21 cellular contexts compared by ENCODE assay signal in genomic region chr5:134507495-134507894, GRCh38. TPM values are rescaled to one million over a fixed set of nuclear protein-coding genes. Genes with fewer than 3 reads are reported as not detected.
DNase-seq lines count a peak whose midpoint lies in the region; ATAC-seq and TF ChIP-seq lines count a peak whose summit lies in the region.
"Had no signal": no experiment of that assay in that cellular context is flagged by ENCODE, and none has a peak within 500 bp of the region (broad histone marks: within the 10 kb centered on the region; RNA-seq: fewer than 3 reads in every experiment).

No MANE protein-coding gene starts in this region.

- no peaks in the 10 kb centered on the region for H3K27me3 Mint-ChIP-seq in activated CD4-positive, alpha-beta memory T cell treated with anti-CD3 and anti-CD28 coated beads for 36 hours
- H3K27me3 Mint-ChIP-seq in activated CD4-positive, alpha-beta memory T cell treated with anti-CD3 and anti-CD28 coated beads, Interleukin-2, amount 10 ng/mL, durations not matched to agents 7 days and 5 days: no peaks in the 10 kb centered on the region
- peaks cover 4% of the 10 kb centered on the region for H3K27me3 Mint-ChIP-seq in nephron (ENCODE audit: low read depth)
- H3K27me3 Mint-ChIP-seq: stimulated activated naive CD8-positive, alpha-beta T cell treated with anti-CD3 and anti-CD28 coated beads, Interleukin-15, Interleukin-2, amounts not matched to agents 100 ng/mL and 50 ng/mL, for 24 hours had no signal

- H3K27ac Mint-ChIP-seq in activated CD4-positive, alpha-beta memory T cell treated with anti-CD3 and anti-CD28 coated beads for 36 hours: no peak overlapping the region
- H3K27ac Mint-ChIP-seq in activated CD4-positive, alpha-beta memory T cell treated with anti-CD3 and anti-CD28 coated beads, Interleukin-2, amount 10 ng/mL, durations not matched to agents 7 days and 5 days: no peak overlapping the region
- peak overlapping the region in 2 of 3 experiments; percentile 30 to 39 for H3K27ac Mint-ChIP-seq in nephron
- H3K27ac Mint-ChIP-seq: brain; mesothelial cell of epicardium; stimulated activated naive CD8-positive, alpha-beta T cell treated with anti-CD3 and anti-CD28 coated beads, Interleukin-15, Interleukin-2, amounts not matched to agents 100 ng/mL and 50 ng/mL, for 24 hours had no signal

- no peaks in the 10 kb centered on the region for H3K9me3 Mint-ChIP-seq in activated CD4-positive, alpha-beta memory T cell treated with anti-CD3 and anti-CD28 coated beads for 36 hours
- H3K9me3 Mint-ChIP-seq in activated CD4-positive, alpha-beta memory T cell treated with anti-CD3 and anti-CD28 coated beads, Interleukin-2, amount 10 ng/mL, durations not matched to agents 7 days and 5 days: no peaks in the 10 kb centered on the region
- no peaks in the 10 kb centered on the region for H3K9me3 Mint-ChIP-seq in nephron
- H3K9me3 Mint-ChIP-seq: brain; mesothelial cell of epicardium; stimulated activated naive CD8-positive, alpha-beta T cell treated with anti-CD3 and anti-CD28 coated beads, Interleukin-15, Interleukin-2, amounts not matched to agents 100 ng/mL and 50 ng/mL, for 24 hours had no signal

- no peaks in the 10 kb centered on the region for H3K9me3 ChIP-seq in duodenal mucosa (ENCODE audit: control insufficient read depth in 1 of 2, low read length in 2 of 2)
- H3K9me3 ChIP-seq: BLaER1, heart right ventricle, neutrophil, SJCRH30 had no signal

- no peak overlapping the region for H3K4me3 Mint-ChIP-seq in activated CD4-positive, alpha-beta memory T cell treated with anti-CD3 and anti-CD28 coated beads for 36 hours
- H3K4me3 Mint-ChIP-seq in activated CD4-positive, alpha-beta memory T cell treated with anti-CD3 and anti-CD28 coated beads, Interleukin-2, amount 10 ng/mL, durations not matched to agents 7 days and 5 days: no peak overlapping the region
- H3K4me3 Mint-ChIP-seq in nephron: peak overlapping the region in 1 of 3 experiments; percentile 18
- H3K4me3 Mint-ChIP-seq: mesothelial cell of epicardium; stimulated activated naive CD8-positive, alpha-beta T cell treated with anti-CD3 and anti-CD28 coated beads, Interleukin-15, Interleukin-2, amounts not matched to agents 100 ng/mL and 50 ng/mL, for 24 hours had no signal

- peak; percentile 30 for DNase-seq in activated CD4-positive, alpha-beta memory T cell treated with anti-CD3 and anti-CD28 coated beads for 36 hours
- no peak for DNase-seq in activated CD4-positive, alpha-beta memory T cell treated with anti-CD3 and anti-CD28 coated beads, Interleukin-2, amount 10 ng/mL, durations not matched to agents 7 days and 5 days
- peak; percentile 23 for DNase-seq in LoVo (ENCODE audit: low spot score)
- no peak for DNase-seq in G401 (ENCODE audit: low spot score)
- DNase-seq in HuH-7 (ENCODE audit: low spot score): no peak
- DNase-seq: activated naive CD4-positive, alpha-beta T cell; HCEC 1CT; heart right ventricle; NCI-H187 treated with DMSO at 0.1 percent for 48 hours; NCI-H446 treated with DMSO at 0.1 percent for 48 hours; SJCRH30 had no signal

- peak overlapping the region; percentile 83 for H3K4me3 ChIP-seq in duodenal mucosa (ENCODE audit: low read depth in 1 of 2, low read length in 2 of 2)
- H3K4me3 ChIP-seq: BLaER1, SJCRH30 had no signal

- H3K9ac ChIP-seq in duodenal mucosa (ENCODE audit: low read depth in 1 of 2, low read length in 2 of 2): peak overlapping the region; percentile 86 to 88
- H3K9ac ChIP-seq: BLaER1 had no signal

- H3K27me3 ChIP-seq in duodenal mucosa (ENCODE audit: control insufficient read depth in 1 of 2, insufficient read depth in 2 of 2, low read length in 2 of 2): no peaks in the 10 kb centered on the region
- H3K27me3 ChIP-seq: BLaER1, heart right ventricle, neutrophil, SJCRH30 had no signal

- no peak overlapping the region for H3K27ac ChIP-seq in duodenal mucosa (ENCODE audit: low read depth, low read length)
- H3K27ac ChIP-seq: BLaER1, neutrophil, SJCRH30 had no signal

- POLR2A ChIA-PET in activated CD4-positive, alpha-beta memory T cell treated with anti-CD3 and anti-CD28 coated beads for 36 hours (lab: Charles Lee): interaction anchor here (0.6 kb wide), 1 partner anchor 132 kb away, joined by 4 read pairs; no protein-coding TSS in a partner anchor
- POLR2A ChIA-PET in activated CD4-positive, alpha-beta memory T cell treated with anti-CD3 and anti-CD28 coated beads, Interleukin-2, amount 10 ng/mL, durations not matched to agents 7 days and 5 days (lab: Charles Lee): interaction anchor here (1.6 to 10.2 kb wide), 2 partner anchors 13 to 18 kb away, joined by 4 to 82 read pairs; partner anchors contain the start of gene JADE2

- peaks cover 57 to 59% of the 10 kb centered on the region in 2 donors for H3K4me1 ChIP-seq in duodenal mucosa (ENCODE audit: control insufficient read depth in 1 of 2, insufficient read depth in 2 of 2, low read length in 2 of 2)

- H3K36me3 ChIP-seq in duodenal mucosa (ENCODE audit: control insufficient read depth in 1 of 2, insufficient read depth in 2 of 2, low read length in 2 of 2): peaks cover 0 to 3% of the 10 kb centered on the region in 2 donors
- H3K36me3 ChIP-seq: BLaER1, heart right ventricle, neutrophil, SJCRH30 had no signal

- CTCF ChIA-PET in activated CD4-positive, alpha-beta memory T cell treated with anti-CD3 and anti-CD28 coated beads for 36 hours (lab: Charles Lee): interaction anchor here (0.7 to 1.2 kb wide), 2 partner anchors 22 to 48 kb away, joined by 3 read pairs; no protein-coding TSS in a partner anchor
- CTCF ChIA-PET in activated CD4-positive, alpha-beta memory T cell treated with anti-CD3 and anti-CD28 coated beads, Interleukin-2, amount 10 ng/mL, durations not matched to agents 7 days and 5 days (lab: Charles Lee): interaction anchor here (0.8 kb wide), 1 partner anchor 16 kb away, joined by 3 read pairs; no protein-coding TSS in a partner anchor

- H3K4me1 Mint-ChIP-seq in activated CD4-positive, alpha-beta memory T cell treated with anti-CD3 and anti-CD28 coated beads for 36 hours (ENCODE audit: low read depth): peaks cover 54% of the 10 kb centered on the region
- H3K4me1 Mint-ChIP-seq in activated CD4-positive, alpha-beta memory T cell treated with anti-CD3 and anti-CD28 coated beads, Interleukin-2, amount 10 ng/mL, durations not matched to agents 7 days and 5 days: peaks cover 47% of the 10 kb centered on the region
- H3K4me1 Mint-ChIP-seq in nephron: peaks cover 13% of the 10 kb centered on the region

- H3K36me3 Mint-ChIP-seq in activated CD4-positive, alpha-beta memory T cell treated with anti-CD3 and anti-CD28 coated beads for 36 hours: no peaks in the 10 kb centered on the region
- no peaks in the 10 kb centered on the region for H3K36me3 Mint-ChIP-seq in activated CD4-positive, alpha-beta memory T cell treated with anti-CD3 and anti-CD28 coated beads, Interleukin-2, amount 10 ng/mL, durations not matched to agents 7 days and 5 days (ENCODE audit: low read depth)
- no peaks in the 10 kb centered on the region for H3K36me3 Mint-ChIP-seq in nephron (ENCODE audit: low read depth)
- H3K36me3 Mint-ChIP-seq: brain, mesothelial cell of epicardium had no signal

- intact Hi-C loops in activated CD4-positive, alpha-beta memory T cell treated with anti-CD3 and anti-CD28 coated beads for 36 hours (cut with micrococcal nuclease): no loop called here

- ATAC-seq in GM21515 (IDR thresholded peaks at IDR 0.05; ENCODE audit: unreplicated experiment): no peak
- ATAC-seq: activated CD4-positive, CD25-positive, alpha-beta regulatory T cell treated with anti-CD3 and anti-CD28 coated beads, Interleukin-2, amount 50 U/mL, for 24 hours; right cardiac atrium had no signal

- in situ Hi-C loops in G401 (cut with HindIII; ENCODE audit: low sequenced_read_pairs): no loop called here

- TF ChIP-seq CTCF in nephron (IDR thresholded peaks at IDR 0.05; ENCODE audit: unreplicated experiment in 3 of 3): no peak

RNA-seq across cellular contexts. Expression of gene JADE2, which starts 18.0 kb away (rescaled TPM):
- total RNA-seq in activated CD4-positive, alpha-beta memory T cell treated with anti-CD3 and anti-CD28 coated beads for 36 hours: 10 to 100 TPM; 79.4 to 81.6 TPM
- 10 to 100 TPM; 72.7 to 73.5 TPM for total RNA-seq in activated CD4-positive, alpha-beta memory T cell treated with anti-CD3 and anti-CD28 coated beads, Interleukin-2, amount 10 ng/mL, durations not matched to agents 7 days and 5 days
- total RNA-seq in G401 (2014; rRNA removed; shearing (Covaris generic)): 24.4 and 25.8 TPM in 2 replicates

Comparison
In these comparisons a context has a peak if more than half of its experiments do, and no peak if none do; other contexts are left out.
1. DNase-seq: peak in activated CD4-positive, alpha-beta memory T cell treated with anti-CD3 and anti-CD28 coated beads for 36 hours (single experiment) and LoVo (single experiment); none in activated CD4-positive, alpha-beta memory T cell treated with anti-CD3 and anti-CD28 coated beads, Interleukin-2, amount 10 ng/mL, durations not matched to agents 7 days and 5 days (single experiment), G401 (single experiment) and HuH-7 (single experiment).
2. H3K27ac Mint-ChIP-seq: peak in nephron (2 of 3); none in activated CD4-positive, alpha-beta memory T cell treated with anti-CD3 and anti-CD28 coated beads for 36 hours (single experiment) and activated CD4-positive, alpha-beta memory T cell treated with anti-CD3 and anti-CD28 coated beads, Interleukin-2, amount 10 ng/mL, durations not matched to agents 7 days and 5 days (single experiment).